Comparison of ENCODE assay signal across 19 cellular contexts in genomic region chr21:33377221-33377620, GRCh38. TPM values are rescaled to one million over a fixed set of nuclear protein-coding genes. Genes with fewer than 3 reads are reported as not detected.
DNase-seq lines count a peak whose midpoint lies in the region; ATAC-seq, FAIRE-seq and TF ChIP-seq lines count a peak whose summit lies in the region.
"Had no signal": no experiment of that assay in that cellular context is flagged by ENCODE, and none has a peak within 500 bp of the region (broad histone marks: within the 10 kb centered on the region; RNA-seq: fewer than 3 reads in every experiment).

No MANE protein-coding gene starts in this region.

- intact Hi-C loops in activated B cell treated with CpG ODN at 0.5 μM for 24 hours (cut with micrococcal nuclease): no loop called here

- H3K9me3 ChIP-seq in neutrophil: no peaks in the 10 kb centered on the region

- ATAC-seq in activated naive CD8-positive, alpha-beta T cell treated with anti-CD3 and anti-CD28 coated beads, Interleukin-2, amount 50 U/mL, for 24 hours: no peak
- ATAC-seq in activated B cell treated with CpG ODN at 0.5 μM for 24 hours (ENCODE audit: low read depth): no peak
- no peak for ATAC-seq in stimulated activated naive CD8-positive, alpha-beta T cell treated with anti-CD3 and anti-CD28 coated beads, Interleukin-15, amount 100 ng/mL, for 72 hours
- ATAC-seq: HepG2 had no signal

- POLR2A ChIA-PET in activated B cell treated with CpG ODN at 0.5 μM for 24 hours (lab: Charles Lee): interaction anchor here (1.3 to 4.6 kb wide), 2 partner anchors 9 to 15 kb away, joined by 6 to 52 read pairs; no protein-coding TSS in a partner anchor

- H3K27ac ChIP-seq in neutrophil: peak overlapping the region; percentile 98
- H3K27ac ChIP-seq: KMS-11 had no signal

- H3K27me3 ChIP-seq in neutrophil: no peaks in the 10 kb centered on the region

- H3K27me3 Mint-ChIP-seq in activated naive CD8-positive, alpha-beta T cell treated with anti-CD3 and anti-CD28 coated beads, Interleukin-2, amount 50 U/mL, for 24 hours: no peaks in the 10 kb centered on the region
- peaks cover 4% of the 10 kb centered on the region for H3K27me3 Mint-ChIP-seq in activated naive CD8-positive, alpha-beta T cell treated with anti-CD3 and anti-CD28 coated beads for 36 hours
- no peaks in the 10 kb centered on the region for H3K27me3 Mint-ChIP-seq in activated B cell treated with CpG ODN at 0.5 μM for 24 hours
- peaks cover 11% of the 10 kb centered on the region for H3K27me3 Mint-ChIP-seq in stimulated activated naive CD8-positive, alpha-beta T cell treated with anti-CD3 and anti-CD28 coated beads, Interleukin-15, amount 100 ng/mL, for 72 hours

- H3K4me1 Mint-ChIP-seq in activated naive CD8-positive, alpha-beta T cell treated with anti-CD3 and anti-CD28 coated beads, Interleukin-2, amount 50 U/mL, for 24 hours: peaks cover 52% of the 10 kb centered on the region
- peaks cover 43% of the 10 kb centered on the region for H3K4me1 Mint-ChIP-seq in activated naive CD8-positive, alpha-beta T cell treated with anti-CD3 and anti-CD28 coated beads for 36 hours
- peaks cover 81% of the 10 kb centered on the region for H3K4me1 Mint-ChIP-seq in activated B cell treated with CpG ODN at 0.5 μM for 24 hours
- H3K4me1 Mint-ChIP-seq in stimulated activated naive CD8-positive, alpha-beta T cell treated with anti-CD3 and anti-CD28 coated beads, Interleukin-15, amount 100 ng/mL, for 72 hours: peaks cover 37% of the 10 kb centered on the region

- peaks cover 79 to 81% of the 10 kb centered on the region in 2 experiments for H3K4me1 ChIP-seq in neutrophil (ENCODE audit: control insufficient read depth in 1 of 2, insufficient read depth in 1 of 2, low read depth in 1 of 2, low read length in 1 of 2)

- no peak overlapping the region for H3K4me3 ChIP-seq in neutrophil (ENCODE audit: low read depth in 1 of 2, low read length in 1 of 2)

- no peak for FAIRE-seq in GM19239 (lab: Jason Lieb, UNC)
- FAIRE-seq: A204.1, H1, HepG2 had no signal

- DNase-seq in activated naive CD8-positive, alpha-beta T cell treated with anti-CD3 and anti-CD28 coated beads, Interleukin-2, amount 50 U/mL, for 24 hours: no peak
- DNase-seq in activated naive CD8-positive, alpha-beta T cell treated with anti-CD3 and anti-CD28 coated beads for 36 hours: no peak
- DNase-seq in activated B cell treated with CpG ODN at 0.5 μM for 24 hours (no peak), RPMI8226 (no peak), GM19239 (ENCODE audit: insufficient read length, low spot score) (no peak)
- no peak for DNase-seq in effector CD8-positive, alpha-beta T cell (lab: John Stamatoyannopoulos, UW)
- DNase-seq in stimulated activated naive CD8-positive, alpha-beta T cell treated with anti-CD3 and anti-CD28 coated beads, Interleukin-15, amount 100 ng/mL, for 72 hours: no peak
- DNase-seq: DMS 273 treated with DMSO at 0.1 percent for 48 hours, GF-D8, NCI-H1048, NCI-H146, NCI-H2081, NCI-H524, SHP77 treated with DMSO at 0.1 percent for 48 hours had no signal

- H3K27ac Mint-ChIP-seq in activated naive CD8-positive, alpha-beta T cell treated with anti-CD3 and anti-CD28 coated beads, Interleukin-2, amount 50 U/mL, for 24 hours: peak overlapping the region; percentile 1
- H3K27ac Mint-ChIP-seq in activated naive CD8-positive, alpha-beta T cell treated with anti-CD3 and anti-CD28 coated beads for 36 hours: no peak overlapping the region
- H3K27ac Mint-ChIP-seq in activated B cell treated with CpG ODN at 0.5 μM for 24 hours: peak overlapping the region; percentile 69
- H3K27ac Mint-ChIP-seq in stimulated activated naive CD8-positive, alpha-beta T cell treated with anti-CD3 and anti-CD28 coated beads, Interleukin-15, amount 100 ng/mL, for 72 hours: no peak overlapping the region

- CTCF ChIA-PET in activated B cell treated with CpG ODN at 0.5 μM for 24 hours (lab: Charles Lee): interaction anchor here (1.9 to 6.1 kb wide), 2 partner anchors 16 to 180 kb away, joined by 6 to 28 read pairs; no protein-coding TSS in a partner anchor

- no peaks in the 10 kb centered on the region for H3K9me3 Mint-ChIP-seq in activated naive CD8-positive, alpha-beta T cell treated with anti-CD3 and anti-CD28 coated beads, Interleukin-2, amount 50 U/mL, for 24 hours
- no peaks in the 10 kb centered on the region for H3K9me3 Mint-ChIP-seq in activated naive CD8-positive, alpha-beta T cell treated with anti-CD3 and anti-CD28 coated beads for 36 hours
- H3K9me3 Mint-ChIP-seq in activated B cell treated with CpG ODN at 0.5 μM for 24 hours: no peaks in the 10 kb centered on the region
- no peaks in the 10 kb centered on the region for H3K9me3 Mint-ChIP-seq in stimulated activated naive CD8-positive, alpha-beta T cell treated with anti-CD3 and anti-CD28 coated beads, Interleukin-15, amount 100 ng/mL, for 72 hours

- H3K36me3 Mint-ChIP-seq in activated naive CD8-positive, alpha-beta T cell treated with anti-CD3 and anti-CD28 coated beads, Interleukin-2, amount 50 U/mL, for 24 hours (ENCODE audit: low read depth): no peaks in the 10 kb centered on the region
- no peaks in the 10 kb centered on the region for H3K36me3 Mint-ChIP-seq in activated naive CD8-positive, alpha-beta T cell treated with anti-CD3 and anti-CD28 coated beads for 36 hours
- H3K36me3 Mint-ChIP-seq in activated B cell treated with CpG ODN at 0.5 μM for 24 hours (ENCODE audit: low read depth): no peaks in the 10 kb centered on the region

- H3K36me3 ChIP-seq in neutrophil: no peaks in the 10 kb centered on the region

- TF ChIP-seq CTCF in activated B cell treated with CpG ODN at 0.5 μM for 24 hours (IDR thresholded peaks at IDR 0.05): no peak
- no peak for TF ChIP-seq CTCF in neutrophil (IDR thresholded peaks at IDR 0.05)

- no peak overlapping the region for H3K4me3 Mint-ChIP-seq in activated naive CD8-positive, alpha-beta T cell treated with anti-CD3 and anti-CD28 coated beads, Interleukin-2, amount 50 U/mL, for 24 hours
- H3K4me3 Mint-ChIP-seq in activated naive CD8-positive, alpha-beta T cell treated with anti-CD3 and anti-CD28 coated beads for 36 hours: no peak overlapping the region
- H3K4me3 Mint-ChIP-seq in activated B cell treated with CpG ODN at 0.5 μM for 24 hours: peak overlapping the region; percentile 9
- no peak overlapping the region for H3K4me3 Mint-ChIP-seq in stimulated activated naive CD8-positive, alpha-beta T cell treated with anti-CD3 and anti-CD28 coated beads, Interleukin-15, amount 100 ng/mL, for 72 hours

RNA-seq across cellular contexts. Expression of gene IFNGR2, which starts 26.0 kb away (rescaled TPM):
- total RNA-seq in activated naive CD8-positive, alpha-beta T cell treated with anti-CD3 and anti-CD28 coated beads for 36 hours: 1 to 10 TPM; 5.6 to 5.7 TPM
- 66.8 and 71.1 TPM in 2 replicates for total RNA-seq in activated B cell treated with CpG ODN at 0.5 μM for 24 hours

RNA-seq across cellular contexts. Expression of gene IFNAR1, which starts 52.5 kb away (rescaled TPM):
- 10 to 100 TPM; 32.3 to 34.7 TPM for total RNA-seq in activated naive CD8-positive, alpha-beta T cell treated with anti-CD3 and anti-CD28 coated beads for 36 hours
- 33.9 and 34.5 TPM in 2 replicates for total RNA-seq in activated B cell treated with CpG ODN at 0.5 μM for 24 hours

Comparison
In these comparisons a context has a peak if more than half of its experiments do, and no peak if none do; other contexts are left out.
1. H3K27ac Mint-ChIP-seq: peak in activated naive CD8-positive, alpha-beta T cell treated with anti-CD3 and anti-CD28 coated beads, Interleukin-2, amount 50 U/mL, for 24 hours (single experiment) and activated B cell treated with CpG ODN at 0.5 μM for 24 hours (single experiment); none in activated naive CD8-positive, alpha-beta T cell treated with anti-CD3 and anti-CD28 coated beads for 36 hours (single experiment) and stimulated activated naive CD8-positive, alpha-beta T cell treated with anti-CD3 and anti-CD28 coated beads, Interleukin-15, amount 100 ng/mL, for 72 hours (0 of 2).
2. RNA of gene IFNGR2, which starts 26.0 kb away (total RNA-seq): 66.8 to 71.1 TPM in activated B cell treated with CpG ODN at 0.5 μM for 24 hours; 5.6 to 5.7 TPM in activated naive CD8-positive, alpha-beta T cell treated with anti-CD3 and anti-CD28 coated beads for 36 hours; every median in the first group is over 10 times any median in the second.